ENCODE assay signal across 8 cellular contexts in genomic region chr12:51693569-51693968, GRCh38.
"Had no signal": no experiment of that assay in that cellular context is flagged by ENCODE, and none has a peak within 500 bp of the region (broad histone marks: within the 10 kb centered on the region; RNA-seq: fewer than 3 reads in every experiment).

No MANE protein-coding gene starts in this region.

- DNase-seq: GDM1, GF-D8 had no signal

- FAIRE-seq: G401.6, GM12878, GM12891, GM12892, GM18507, GM19239 had no signal

- ATAC-seq: GM12878 had no signal

- H3K4me3 ChIP-seq: GM12878 had no signal
